Comparison of ENCODE assay signal across 20 cellular contexts in the genomic region with DNA sequence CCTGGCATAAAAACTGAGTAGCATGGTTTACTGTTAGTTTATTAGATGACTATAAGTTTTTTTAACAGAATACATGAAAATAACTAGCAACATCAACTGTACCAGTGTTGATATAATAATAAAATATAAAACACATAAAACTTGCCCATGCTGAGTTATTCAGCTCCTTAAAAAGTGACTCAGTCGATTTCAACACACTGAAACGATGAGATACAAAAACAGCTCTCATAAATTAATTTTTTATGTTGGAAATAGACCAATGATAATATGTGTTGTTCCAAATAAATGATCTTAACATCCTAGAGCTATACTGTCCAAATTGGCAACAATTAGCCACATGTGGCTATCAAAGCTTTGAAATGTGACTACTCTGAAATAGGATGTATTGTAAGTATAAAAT. TPM values are rescaled to one million over a fixed set of nuclear protein-coding genes. Genes with fewer than 3 reads are reported as not detected.
DNase-seq lines count a peak whose midpoint lies in the region; ATAC-seq and TF ChIP-seq lines count a peak whose summit lies in the region.
"Had no signal": no experiment of that assay in that cellular context is flagged by ENCODE, and none has a peak within 500 bp of the region (broad histone marks: within the 10 kb centered on the region; RNA-seq: fewer than 3 reads in every experiment).

No MANE protein-coding gene starts in this region.

- H3K36me3 ChIP-seq in IMR-90 (ENCODE audit: control insufficient read depth, insufficient read depth, low read length) (no peaks in the 10 kb centered on the region), mammary epithelial cell (ENCODE audit: insufficient read depth, low read length) (no peaks in the 10 kb centered on the region), esophagus squamous epithelium (no peaks in the 10 kb centered on the region)
- H3K36me3 ChIP-seq: heart left ventricle, uterus had no signal

- H3K4me3 ChIP-seq in IMR-90 (ENCODE audit: insufficient read depth, low read depth, low read length) (no peak overlapping the region), mammary epithelial cell (replicated peaks in 1 of 3; ENCODE audit: insufficient read depth in 1 of 3, low read depth in 2 of 3, low read length in 3 of 3) (no peak overlapping the region), esophagus squamous epithelium (no peak overlapping the region)
- H3K4me3 ChIP-seq: coronary artery, heart left ventricle, uterus had no signal

- H3K9me1 ChIP-seq in IMR-90 (ENCODE audit: insufficient read depth, low read length), result no peaks in the 10 kb centered on the region

- H3K9ac ChIP-seq in IMR-90 (ENCODE audit: low read depth, low read length) (no peak overlapping the region), mammary epithelial cell (ENCODE audit: insufficient read depth, low read length) (no peak overlapping the region)
- H3K9ac ChIP-seq: parathyroid adenoma had no signal

- no peak overlapping the region for H3K14ac ChIP-seq in IMR-90 (replicated peaks; ENCODE audit: low read depth, low read length)

- H3K27me3 ChIP-seq in IMR-90 (ENCODE audit: control insufficient read depth, insufficient read depth, low read length), result no peaks in the 10 kb centered on the region
- H3K27me3 ChIP-seq in mammary epithelial cell (ENCODE audit: insufficient read depth, low read length), result no peaks in the 10 kb centered on the region
- H3K27me3 ChIP-seq in esophagus squamous epithelium, result no peaks in the 10 kb centered on the region
- H3K27me3 ChIP-seq: heart left ventricle, uterus had no signal

- H3K4me2 ChIP-seq in IMR-90 (ENCODE audit: low read depth, low read length) (no peak overlapping the region), mammary epithelial cell (ENCODE audit: insufficient read depth, low read depth, low read length) (peak overlapping the region; percentile 30)

- no peak overlapping the region for H3K27ac ChIP-seq in IMR-90 (ENCODE audit: insufficient read depth, low read length)
- H3K27ac ChIP-seq in mammary epithelial cell (ENCODE audit: insufficient read depth, low read depth, low read length), result no peak overlapping the region
- H3K27ac ChIP-seq in esophagus squamous epithelium, result no peak overlapping the region
- H3K27ac ChIP-seq: coronary artery, heart left ventricle, parathyroid adenoma, uterus had no signal

- H3K79me1 ChIP-seq in IMR-90 (ENCODE audit: low read depth in 1 of 2, low read length in 2 of 2), result no peaks in the 10 kb centered on the region

- H4K20me1 ChIP-seq in IMR-90 (ENCODE audit: insufficient read depth, low read length) (no peaks in the 10 kb centered on the region), mammary epithelial cell (ENCODE audit: insufficient read depth, low read length) (no peaks in the 10 kb centered on the region)

- H2AFZ ChIP-seq in IMR-90 (replicated peaks; ENCODE audit: low read length, poor library complexity), result no peak overlapping the region
- no peak overlapping the region for H2AFZ ChIP-seq in mammary epithelial cell (ENCODE audit: low read depth, low read length)
- H2AFZ ChIP-seq: parathyroid adenoma had no signal

- no peak overlapping the region for H4K5ac ChIP-seq in IMR-90 (ENCODE audit: low read depth, low read length)

- no peak overlapping the region for H2AK5ac ChIP-seq in IMR-90 (ENCODE audit: low read depth, low read length)

- intact Hi-C loops in IMR-90 (cut with micrococcal nuclease), result no loop called here
- intact Hi-C loops in mammary epithelial cell (cut with micrococcal nuclease), result no loop called here
- intact Hi-C loops in esophagus squamous epithelium (cut with DNase I), result no loop called here

- TF ChIP-seq POLR2A in IMR-90 (IDR thresholded peaks at IDR 0.05; ENCODE audit: low read depth, low read length) (no peak), esophagus squamous epithelium (IDR thresholded peaks at IDR 0.05) (no peak)

- BruUV-seq in IMR-90 (replicated peaks; lab: Mats Ljungman, UMichigan) (no TSS peak), mammary epithelial cell (replicated peaks; lab: Mats Ljungman, UMichigan) (no TSS peak)

- H3K79me2 ChIP-seq in mammary epithelial cell (ENCODE audit: insufficient read depth, low read length), result no peaks in the 10 kb centered on the region
- H3K79me2 ChIP-seq: parathyroid adenoma had no signal

- no CpG with 5 or more reads among the region's 2 CpGs for WGBS in IMR-90 (ENCODE audit: extremely low coverage in 2 of 2, insufficient read length in 1 of 2), 2 experiments
- WGBS in mammary epithelial cell (ENCODE audit: low coverage, missing lambda C conversion rate), result 3% methylated on average over 2 of the region's 2 CpGs
- 40 to 41% methylated on average over 2 of the region's 2 CpGs for WGBS in esophagus squamous epithelium, 2 donors

- no peak overlapping the region for H4K91ac ChIP-seq in IMR-90 (ENCODE audit: insufficient read depth, low read depth, low read length)

- in situ Hi-C loops in IMR-90 (cut with MboI; ENCODE audit: low sequenced_read_pairs), result no loop called here
- in situ Hi-C loops in mammary epithelial cell (cut with MboI; ENCODE audit: low sequenced_read_pairs in 2 of 2), result loop anchor here in 1 of 2 donors (10.0 kb wide), 2 partner anchors 213 to 463 kb away; no protein-coding TSS in a partner anchor

- H3K4ac ChIP-seq in IMR-90 (ENCODE audit: low read depth, low read length), result no peak overlapping the region

- no peak overlapping the region for H2AK9ac ChIP-seq in IMR-90 (replicated peaks; ENCODE audit: low read depth, low read length, poor library complexity)

- H2BK120ac ChIP-seq in IMR-90 (ENCODE audit: low read depth, low read length), result no peak overlapping the region

- peaks cover 4% of the 10 kb centered on the region; the same call in 1 of the 2 replicates for H3K4me1 ChIP-seq in IMR-90 (ENCODE audit: control insufficient read depth, insufficient read depth, low read length)
- no peaks in the 10 kb centered on the region for H3K4me1 ChIP-seq in mammary epithelial cell (ENCODE audit: insufficient read depth, low read length)
- H3K4me1 ChIP-seq in esophagus squamous epithelium, result no peaks in the 10 kb centered on the region
- H3K4me1 ChIP-seq: parathyroid adenoma, uterus had no signal

- H3K9me3 ChIP-seq in IMR-90 (ENCODE audit: control insufficient read depth, insufficient read depth, low read length), result peaks cover 3% of the 10 kb centered on the region
- no peaks in the 10 kb centered on the region for H3K9me3 ChIP-seq in mammary epithelial cell (replicated peaks; ENCODE audit: insufficient read depth, low read length)
- H3K9me3 ChIP-seq in esophagus squamous epithelium, result no peaks in the 10 kb centered on the region
- H3K9me3 ChIP-seq: uterus had no signal

- no peak overlapping the region for H4K8ac ChIP-seq in IMR-90 (ENCODE audit: low read depth in 2 of 2, low read length in 2 of 2)

- H2BK20ac ChIP-seq in IMR-90 (ENCODE audit: low read depth, low read length), result no peak overlapping the region

- H2BK15ac ChIP-seq in IMR-90 (ENCODE audit: low read depth, low read length), result no peak overlapping the region

- TF ChIP-seq CTCF in IMR-90 (conservative IDR thresholded peaks at IDR 0.05; ENCODE audit: low read depth, low read length) (no peak), mammary epithelial cell (conservative IDR thresholded peaks at IDR 0.05 in 1 of 2, IDR thresholded peaks at IDR 0.05 in 1 of 2; ENCODE audit: extremely low read depth in 1 of 2, insufficient read depth in 1 of 2, low read depth in 1 of 2, low read length in 2 of 2) (no peak), esophagus squamous epithelium (IDR thresholded peaks at IDR 0.05) (no peak)

- no peak overlapping the region for H3K56ac ChIP-seq in IMR-90 (ENCODE audit: extremely low read depth, insufficient read depth, low read length)

- no peak overlapping the region for H2BK5ac ChIP-seq in IMR-90 (ENCODE audit: low read depth, low read length, poor library complexity, severe bottlenecking)

- TF ChIP-seq RAD21 in IMR-90 (IDR thresholded peaks at IDR 0.05; ENCODE audit: low read length), result no peak

- no peak overlapping the region for H3K23ac ChIP-seq in IMR-90 (ENCODE audit: low read depth, low read length)

- DNase-seq in EH (ENCODE audit: low read depth) (peak; percentile 60), IMR-90 (peak; percentile 74), mammary epithelial cell (peak; percentile 67), kidney glomerular epithelial cell (lab: John Stamatoyannopoulos, UW) (peak; percentile 20), esophagus squamous epithelium (lab: John Stamatoyannopoulos, UW) (no peak), NCI-H748 (lab: John Stamatoyannopoulos, UW; ENCODE audit: unreplicated experiment) (no peak), NCI-H2107 (lab: John Stamatoyannopoulos, UW) (no peak), activated T-cell treated with anti-CD3 and anti-CD28 coated beads for 4 hours (no peak)
- DNase-seq: activated CD4-positive, alpha-beta T cell treated with anti-CD3 and anti-CD28 coated beads, Interleukin-2, amount 10 ng/mL, durations not matched to agents 24 days and 14 days; activated CD8-positive, alpha-beta memory T cell treated with anti-CD3 and anti-CD28 coated beads, Interleukin-2, amount 50 U/mL, for 4 hours; activated effector memory CD4-positive, alpha-beta T cell treated with anti-CD3 and anti-CD28 coated beads, Interleukin-2, amount 50 U/mL, for 16 hours; amygdala; heart left ventricle; immature natural killer cell; NCI-H1436; stimulated activated CD4-positive, alpha-beta T cell treated with anti-CD3 and anti-CD28 coated beads, Interleukin-4, amount 100 ng/mL, for 4 hours; uterus had no signal

- POLR2A ChIA-PET in IMR-90 (lab: Charles Lee; ENCODE audit: unreplicated experiment), result no interaction called here

- CTCF ChIA-PET in IMR-90 (lab: Yijun Ruan, JAX) (interaction anchor here (0.6 to 0.7 kb wide), 3 partner anchors 9 to 608 kb away, joined by 3 read pairs; no protein-coding TSS in a partner anchor), mammary epithelial cell (lab: Charles Lee; ENCODE audit: low non-redundant PET) (no interaction called here)

- ATAC-seq in IMR-90 (ENCODE audit: low read depth), result peak; percentile 56

- no peak overlapping the region for H3K18ac ChIP-seq in IMR-90 (ENCODE audit: low read depth, low read length)

- dilution Hi-C loops in IMR-90 (cut with HindIII; ENCODE audit: low sequenced_read_pairs, unreplicated experiment), result no loop called here
- dilution Hi-C loops in mammary epithelial cell (cut with HindIII; ENCODE audit: low sequenced_read_pairs), result no loop called here

TF ChIP-seq in IMR-90, 13 proteins besides CTCF, POLR2A, EP300 and RAD21 (continues in another document):
- TF ChIP-seq BHLHE40 (IDR thresholded peaks at IDR 0.05; ENCODE audit: low read depth, low read length), result no peak

RNA-seq across cellular contexts. Expression of a gene that starts 15.9 kb away (rescaled TPM):
- total RNA-seq in IMR-90 (2012; rRNA removed) (3.0 and 3.1 TPM in 2 replicates), mammary epithelial cell (1 to 10 TPM in 1 of 2 donors, under 1 TPM in 1; 0.19 to 3.5 TPM), esophagus squamous epithelium (1 to 10 TPM in 2 of 4 donors, under 1 TPM in 2; 0.27 to 1.9 (median 1.1) TPM)
- polyA plus RNA-seq in IMR-90 (2012; rRNA removed) (1.5 and 2.1 TPM in 2 replicates), mammary epithelial cell (0.09 TPM)
- 0.80 and 1.4 TPM in 2 replicates for polyA plus RNA-seq in IMR-90 (2012; cell fraction: cytosol; rRNA removed)
- polyA plus RNA-seq in IMR-90 (2012; cell fraction: nucleus; rRNA removed; ENCODE audit: low replicate concordance), result 0.44 and 2.8 TPM in 2 replicates
- polyA minus RNA-seq in mammary epithelial cell, result not detected
- total RNA-seq: activated CD4-positive, alpha-beta T cell treated with anti-CD3 and anti-CD28 coated beads, Interleukin-2, amount 10 ng/mL, durations not matched to agents 24 days and 14 days; RPMI7951 had no signal

Comparison
In these comparisons a context has a peak if more than half of its experiments do, and no peak if none do; other contexts are left out.
1. DNase-seq: peak in EH (single experiment), IMR-90 (single experiment), mammary epithelial cell (single experiment) and kidney glomerular epithelial cell (single experiment); none in esophagus squamous epithelium (single experiment), NCI-H748 (single experiment), NCI-H2107 (single experiment) and activated T-cell treated with anti-CD3 and anti-CD28 coated beads for 4 hours (single experiment).